19 cellular contexts compared by ENCODE assay signal in genomic region chr1:160251006-160251405, GRCh38. TPM values are rescaled to one million over a fixed set of nuclear protein-coding genes. Genes with fewer than 3 reads are reported as not detected.
DNase-seq lines count a peak whose midpoint lies in the region; ATAC-seq and TF ChIP-seq lines count a peak whose summit lies in the region.
"Had no signal": no experiment of that assay in that cellular context is flagged by ENCODE, and none has a peak within 500 bp of the region (broad histone marks: within the 10 kb centered on the region; RNA-seq: fewer than 3 reads in every experiment).

No MANE protein-coding gene starts in this region.

- H2BK5ac ChIP-seq in IMR-90 (ENCODE audit: low read depth, low read length, poor library complexity, severe bottlenecking), result no peak overlapping the region

- H2BK15ac ChIP-seq in IMR-90 (ENCODE audit: low read depth, low read length), result no peak overlapping the region

- no peak overlapping the region for H3K4me3 ChIP-seq in IMR-90 (ENCODE audit: insufficient read depth, low read depth, low read length)
- H3K4me3 ChIP-seq in right lobe of liver, result no peak overlapping the region
- no peak overlapping the region for H3K4me3 ChIP-seq in skeletal muscle satellite cell (ENCODE audit: low read length)
- H3K4me3 ChIP-seq in GM23248, result no peak overlapping the region
- H3K4me3 ChIP-seq: SK-N-MC, smooth muscle cell had no signal

- no peak overlapping the region for H3K14ac ChIP-seq in IMR-90 (replicated peaks; ENCODE audit: low read depth, low read length)

- H3K79me1 ChIP-seq in IMR-90 (ENCODE audit: low read depth in 1 of 2, low read length in 2 of 2), result peaks cover 18 to 48% of the 10 kb centered on the region in 2 experiments; a peak in 3 of 4 replicates

- H3K18ac ChIP-seq in IMR-90 (ENCODE audit: low read depth, low read length), result no peak overlapping the region

- no peak overlapping the region for H2AFZ ChIP-seq in IMR-90 (replicated peaks; ENCODE audit: low read length, poor library complexity)
- H2AFZ ChIP-seq in GM23248, result no peak overlapping the region

- no peaks in the 10 kb centered on the region for H3K9me3 ChIP-seq in IMR-90 (ENCODE audit: control insufficient read depth, insufficient read depth, low read length)
- H3K9me3 ChIP-seq in right lobe of liver, result no peaks in the 10 kb centered on the region
- no peaks in the 10 kb centered on the region for H3K9me3 ChIP-seq in skeletal muscle satellite cell (replicated peaks; ENCODE audit: low read length)
- no peaks in the 10 kb centered on the region for H3K9me3 ChIP-seq in GM23248 (ENCODE audit: low read depth)

- POLR2A ChIA-PET in IMR-90 (lab: Charles Lee; ENCODE audit: unreplicated experiment), result no interaction called here

- no peak for TF ChIP-seq RAD21 in IMR-90 (IDR thresholded peaks at IDR 0.05; ENCODE audit: low read length)

- H4K8ac ChIP-seq in IMR-90 (ENCODE audit: low read depth in 2 of 2, low read length in 2 of 2), result no peak overlapping the region

- TF ChIP-seq CTCF in IMR-90 (conservative IDR thresholded peaks at IDR 0.05; ENCODE audit: low read depth, low read length) (no peak), right lobe of liver (IDR thresholded peaks at IDR 0.05) (no peak)

- no peak overlapping the region for H3K27ac ChIP-seq in IMR-90 (ENCODE audit: insufficient read depth, low read length)
- H3K27ac ChIP-seq in right lobe of liver, result peak overlapping the region in 2 of 3 donors; percentile 59 to 65
- H3K27ac ChIP-seq in GM23248, result no peak overlapping the region
- H3K27ac ChIP-seq: SK-N-MC had no signal

- TF ChIP-seq POLR2A in IMR-90 (IDR thresholded peaks at IDR 0.05; ENCODE audit: low read depth, low read length) (no peak), right lobe of liver (IDR thresholded peaks at IDR 0.05) (no peak)

- H4K91ac ChIP-seq in IMR-90 (ENCODE audit: insufficient read depth, low read depth, low read length), result no peak overlapping the region

- intact Hi-C loops in IMR-90 (cut with micrococcal nuclease), result no loop called here
- intact Hi-C loops in right lobe of liver (cut with DNase I), result loop anchor here in 1 of 2 donors (10.0 kb wide), 1 partner anchor 56 kb away; the partner anchor contains the start of gene CASQ1
- intact Hi-C loops in left colon (cut with DNase I, micrococcal nuclease), result loop anchor here in 1 of 2 donors (10.0 kb wide), 1 partner anchor 146 kb away; no protein-coding TSS in a partner anchor

- DNase-seq in IMR-90 (no peak), cerebellar cortex (ENCODE audit: low spot score) (peak; percentile 60), right lobe of liver (no peak), left colon (no peak), GM23248 (no peak), hypothalamus (lab: John Stamatoyannopoulos, UW) (no peak), NCI-H1417 (lab: John Stamatoyannopoulos, UW) (no peak)
- DNase-seq: activated CD8-positive, alpha-beta T cell treated with anti-CD3 and anti-CD28 coated beads for 36 hours; activated effector memory CD4-positive, alpha-beta T cell treated with Interleukin-2 at 50 U/mL for 16 hours; DND-41; foreskin melanocyte; islet precursor cell; KBM-7; NCI-H1417 treated with DMSO at 0.1 percent for 48 hours; NCI-H446 treated with DMSO at 0.1 percent for 48 hours; OCI-M1 had no signal

- no peak overlapping the region for H2AK9ac ChIP-seq in IMR-90 (replicated peaks; ENCODE audit: low read depth, low read length, poor library complexity)

- no peak overlapping the region for H2BK120ac ChIP-seq in IMR-90 (ENCODE audit: low read depth, low read length)

- in situ Hi-C loops in IMR-90 (cut with MboI; ENCODE audit: low sequenced_read_pairs) (no loop called here), GM23248 (cut with MboI) (no loop called here)

- H3K9ac ChIP-seq in IMR-90 (ENCODE audit: low read depth, low read length) (no peak overlapping the region), skeletal muscle satellite cell (ENCODE audit: low read depth, low read length) (peak overlapping the region; percentile 16), GM23248 (no peak overlapping the region)

- H3K36me3 ChIP-seq in IMR-90 (ENCODE audit: control insufficient read depth, insufficient read depth, low read length) (peaks cover 2% of the 10 kb centered on the region), right lobe of liver (peaks cover 0 to 5% (median 0%) of the 10 kb centered on the region in 4 donors), skeletal muscle satellite cell (ENCODE audit: insufficient read depth, low read length) (no peaks in the 10 kb centered on the region), GM23248 (ENCODE audit: low read depth) (peaks cover 4% of the 10 kb centered on the region; the same call in 1 of the 2 replicates)

- peaks cover 8% of the 10 kb centered on the region for H3F3A ChIP-seq in GM23248 (ENCODE audit: insufficient read depth)

- peaks cover 21% of the 10 kb centered on the region for H4K20me1 ChIP-seq in IMR-90 (ENCODE audit: insufficient read depth, low read length)
- peaks cover under 1% of the 10 kb centered on the region; the same call in 1 of the 2 replicates for H4K20me1 ChIP-seq in GM23248 (ENCODE audit: insufficient read depth)

- ATAC-seq in IMR-90 (ENCODE audit: low read depth) (no peak), right lobe of liver (peak; percentile 55 to 77 (median 64)), left colon (no peak)
- ATAC-seq: activated CD8-positive, alpha-beta T cell treated with anti-CD3 and anti-CD28 coated beads for 36 hours had no signal

- no peaks in the 10 kb centered on the region for H3K27me3 ChIP-seq in IMR-90 (ENCODE audit: control insufficient read depth, insufficient read depth, low read length)
- H3K27me3 ChIP-seq in right lobe of liver, result no peaks in the 10 kb centered on the region
- no peaks in the 10 kb centered on the region for H3K27me3 ChIP-seq in skeletal muscle satellite cell (ENCODE audit: control insufficient read depth, insufficient read depth, low read length)
- H3K27me3 ChIP-seq in GM23248 (replicated peaks; ENCODE audit: insufficient read depth), result no peaks in the 10 kb centered on the region

- no peak overlapping the region for H4K5ac ChIP-seq in IMR-90 (ENCODE audit: low read depth, low read length)

- H3K4ac ChIP-seq in IMR-90 (ENCODE audit: low read depth, low read length), result no peak overlapping the region

- H3K79me2 ChIP-seq in GM23248 (ENCODE audit: insufficient read depth), result peaks cover 92% of the 10 kb centered on the region

- H3K23ac ChIP-seq in IMR-90 (ENCODE audit: low read depth, low read length), result no peak overlapping the region

- CTCF ChIA-PET in IMR-90 (lab: Yijun Ruan, JAX), result interaction anchor here (1.6 to 2.8 kb wide), 6 partner anchors 9 to 149 kb away, joined by 6 to 26 read pairs (median 18); no protein-coding TSS in a partner anchor

- dilution Hi-C loops in IMR-90 (cut with HindIII; ENCODE audit: low sequenced_read_pairs, unreplicated experiment), result no loop called here

- H3K4me2 ChIP-seq in IMR-90 (ENCODE audit: low read depth, low read length) (no peak overlapping the region), skeletal muscle satellite cell (ENCODE audit: low read length) (peak overlapping the region; percentile 63), GM23248 (ENCODE audit: unreplicated experiment) (no peak overlapping the region)
- H3K4me2 ChIP-seq: smooth muscle cell had no signal

- H3K4me1 ChIP-seq in IMR-90 (ENCODE audit: control insufficient read depth, insufficient read depth, low read length) (no peaks in the 10 kb centered on the region), right lobe of liver (peaks cover 0 to 39% (median 14%) of the 10 kb centered on the region in 4 donors), skeletal muscle satellite cell (ENCODE audit: control insufficient read depth, insufficient read depth, low read length) (peaks cover 23% of the 10 kb centered on the region), GM23248 (ENCODE audit: insufficient read depth) (no peaks in the 10 kb centered on the region)

- no peak overlapping the region for H3K56ac ChIP-seq in IMR-90 (ENCODE audit: extremely low read depth, insufficient read depth, low read length)

- H2BK20ac ChIP-seq in IMR-90 (ENCODE audit: low read depth, low read length), result no peak overlapping the region

- no peak overlapping the region for H2AK5ac ChIP-seq in IMR-90 (ENCODE audit: low read depth, low read length)

- BruUV-seq in IMR-90 (replicated peaks; lab: Mats Ljungman, UMichigan), result TSS peak; percentile 4

- no peaks in the 10 kb centered on the region for H3K9me2 ChIP-seq in GM23248 (ENCODE audit: insufficient read depth)

- no peaks in the 10 kb centered on the region for H3K9me1 ChIP-seq in IMR-90 (ENCODE audit: insufficient read depth, low read length)

RNA-seq across cellular contexts. Expression of gene DCAF8, which starts 11.3 kb away (rescaled TPM):
- total RNA-seq in IMR-90 (2012; rRNA removed) (83.3 TPM in 2 replicates), right lobe of liver (100 to 1,000 TPM in 4 of 6 experiments, 10 to 100 TPM in 2; 80.2 to 137 (median 110) TPM), left colon (10 to 100 TPM; 83.3 to 92.8 TPM)
- polyA plus RNA-seq in IMR-90 (2012; rRNA removed) (74.9 and 83.8 TPM in 2 replicates), GM23248 (2016; fragmentation: Nextera tagmentation; extraction: Ambion mirVana) (78.9 and 80.4 TPM in 2 replicates)
- polyA plus RNA-seq in IMR-90 (2012; cell fraction: cytosol; rRNA removed), result 28.3 and 31.3 TPM in 2 replicates
- 277 and 555 TPM in 2 replicates for polyA plus RNA-seq in IMR-90 (2012; cell fraction: nucleus; rRNA removed; ENCODE audit: low replicate concordance)
- total RNA-seq in skeletal muscle satellite cell (2012; rRNA removed), result 49.1 and 56.0 TPM in 2 replicates
- 58.9 and 79.7 TPM in 2 replicates for total RNA-seq in GM23248 (2014; rRNA removed; shearing (Covaris generic))

RNA-seq across cellular contexts. Expression of gene PEX19, which starts 33.9 kb away (rescaled TPM):
- 43.3 and 67.7 TPM in 2 replicates for total RNA-seq in IMR-90 (2012; rRNA removed)
- polyA plus RNA-seq in IMR-90 (2012; rRNA removed), result 37.7 and 44.5 TPM in 2 replicates
- 17.5 and 21.9 TPM in 2 replicates for polyA plus RNA-seq in IMR-90 (2012; cell fraction: cytosol; rRNA removed)
- polyA plus RNA-seq in IMR-90 (2012; cell fraction: nucleus; rRNA removed; ENCODE audit: low replicate concordance), result 14.2 and 38.0 TPM in 2 replicates
- 10 to 100 TPM; 55.8 to 96.2 (median 84.1) TPM for total RNA-seq in right lobe of liver
- total RNA-seq in skeletal muscle satellite cell (2012; rRNA removed), result 46.5 and 56.5 TPM in 2 replicates
- 10 to 100 TPM; 57.3 to 70.1 TPM for total RNA-seq in left colon
- total RNA-seq in GM23248 (2014; rRNA removed; shearing (Covaris generic)), result 48.4 and 52.4 TPM in 2 replicates
- polyA plus RNA-seq in GM23248 (2016; fragmentation: Nextera tagmentation; extraction: Ambion mirVana), result 38.9 and 43.9 TPM in 2 replicates

RNA-seq across cellular contexts. Expression of gene PEA15, which starts 45.8 kb away (rescaled TPM):
- total RNA-seq in IMR-90 (2012; rRNA removed) (265 and 296 TPM in 2 replicates), right lobe of liver (10 to 100 TPM; 11.5 to 45.7 (median 18.0) TPM), left colon (10 to 100 TPM; 26.2 to 42.4 TPM)
- polyA plus RNA-seq in IMR-90 (2012; rRNA removed) (710 and 754 TPM in 2 replicates), GM23248 (2016; fragmentation: Nextera tagmentation; extraction: Ambion mirVana) (638 and 651 TPM in 2 replicates)
- 217 and 257 TPM in 2 replicates for polyA plus RNA-seq in IMR-90 (2012; cell fraction: cytosol; rRNA removed)
- polyA plus RNA-seq in IMR-90 (2012; cell fraction: nucleus; rRNA removed; ENCODE audit: low replicate concordance), result 129 and 289 TPM in 2 replicates
- total RNA-seq in skeletal muscle satellite cell (2012; rRNA removed), result 91.0 and 138 TPM in 2 replicates
- 368 and 415 TPM in 2 replicates for total RNA-seq in GM23248 (2014; rRNA removed; shearing (Covaris generic))

Comparison
In these comparisons a context has a peak if more than half of its experiments do, and no peak if none do; other contexts are left out.
1. ATAC-seq: peak in right lobe of liver (4 of 4); none in IMR-90 (single experiment) and left colon (single experiment).
2. H3K27ac ChIP-seq: peak in right lobe of liver (2 of 3); none in IMR-90 (single experiment) and GM23248 (single experiment).